Comparison of ENCODE assay signal across 3 cellular contexts in the genomic region with DNA sequence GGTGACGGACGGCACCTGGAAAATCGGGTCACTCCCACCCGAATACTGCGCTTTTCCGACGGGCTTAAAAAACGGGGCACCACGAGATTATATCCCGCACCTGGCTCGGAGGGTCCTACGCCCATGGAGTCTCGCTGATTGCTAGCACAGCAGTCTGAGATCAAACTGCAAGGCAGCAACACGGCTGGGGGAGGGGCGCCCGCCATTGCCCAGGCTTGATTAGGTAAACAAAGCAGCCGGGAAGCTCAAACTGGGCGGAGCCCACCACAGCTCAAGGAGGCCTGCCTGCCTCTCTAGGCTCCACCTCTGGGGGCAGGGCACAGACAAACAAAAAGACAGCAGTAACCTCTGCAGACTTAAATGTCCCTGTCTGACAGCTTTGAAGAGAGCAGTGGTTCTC. TPM values are rescaled to one million over a fixed set of nuclear protein-coding genes. Genes with fewer than 3 reads are reported as not detected.
"Had no signal": no experiment of that assay in that cellular context is flagged by ENCODE, and none has a peak within 500 bp of the region (broad histone marks: within the 10 kb centered on the region; RNA-seq: fewer than 3 reads in every experiment).

No MANE protein-coding gene starts in this region.

RNA-seq across cellular contexts. Expression of gene P2RY14, which starts 36.3 kb away (rescaled TPM):
- total RNA-seq: bronchial epithelial cell, chondrocyte had no signal

RNA-seq across cellular contexts. Expression of gene GPR171, which starts 39.0 kb away (rescaled TPM):
- total RNA-seq: bronchial epithelial cell, cardiac muscle cell, chondrocyte had no signal
- polyA plus RNA-seq: cardiac muscle cell had no signal
